17 cellular contexts compared by ENCODE assay signal in genomic region chr2:165868211-165868610, GRCh38.
A peak's percentile ranks its signal among the peaks of the same experiment; 100 is the strongest.
DNase-seq lines count a peak whose midpoint lies in the region; ATAC-seq and TF ChIP-seq lines count a peak whose summit lies in the region.
"Had no signal": no experiment of that assay in that cellular context is flagged by ENCODE, and none has a peak within 500 bp of the region (broad histone marks: within the 10 kb centered on the region; RNA-seq: fewer than 3 reads in every experiment).

No MANE protein-coding gene starts in this region.

- TF ChIP-seq CTCF in A673 (conservative IDR thresholded peaks at IDR 0.05; ENCODE audit: low read depth, low read length) (no peak), ovary (IDR thresholded peaks at IDR 0.05) (no peak)

- CTCF ChIA-PET in A673 (lab: Charles Lee): no interaction called here

- H3K9me3 ChIP-seq in A673 (ENCODE audit: low read depth, low read length, poor library complexity, severe bottlenecking) (no peaks in the 10 kb centered on the region), ovary (no peaks in the 10 kb centered on the region)
- H3K9me3 ChIP-seq: gastroesophageal sphincter, prostate gland, tibial artery had no signal

- intact Hi-C loops in A673 (cut with micrococcal nuclease; ENCODE audit: unreplicated experiment): no loop called here
- intact Hi-C loops in ovary (cut with DNase I): no loop called here

- POLR2A ChIA-PET in A673 (lab: Charles Lee; ENCODE audit: low non-redundant PET): no interaction called here

- no peak for TF ChIP-seq POLR2A in ovary (IDR thresholded peaks at IDR 0.05)

- 5 to 11% (median 10%) methylated on average over 4 of the region's 4 CpGs for WGBS in ovary, 3 donors

- BruUV-seq in A673 (replicated peaks; lab: Mats Ljungman, UMichigan): no TSS peak

- no peak for TF ChIP-seq EP300 in ovary (IDR thresholded peaks at IDR 0.05)

- H3K4me1 ChIP-seq in A673 (ENCODE audit: insufficient read depth, low read length, poor library complexity, severe bottlenecking) (no peaks in the 10 kb centered on the region), ovary (ENCODE audit: insufficient read depth) (no peaks in the 10 kb centered on the region)
- H3K4me1 ChIP-seq: gastroesophageal sphincter, prostate gland had no signal

- H3K4me3 ChIP-seq in A673 (ENCODE audit: low read depth, low read length, poor library complexity, severe bottlenecking) (no peak overlapping the region), ovary (no peak overlapping the region)
- H3K4me3 ChIP-seq: gastroesophageal sphincter, prostate gland, tibial artery had no signal

- ATAC-seq in GM18511 (IDR thresholded peaks at IDR 0.05; ENCODE audit: unreplicated experiment): no peak
- ATAC-seq in GM19455 (IDR thresholded peaks at IDR 0.05; ENCODE audit: unreplicated experiment): no peak
- ATAC-seq in HG02840 (IDR thresholded peaks at IDR 0.05; ENCODE audit: low FRiP score, unreplicated experiment): no peak
- ATAC-seq: gastroesophageal sphincter had no signal

- DNase-seq in A673 (ENCODE audit: low spot score): peak; percentile 45
- DNase-seq in NCI-H1105 treated with DMSO at 0.1 percent for 48 hours (lab: John Stamatoyannopoulos, UW): peak; percentile 84
- peak; percentile 92 for DNase-seq in NCI-H748 (lab: John Stamatoyannopoulos, UW; ENCODE audit: unreplicated experiment)
- peak; percentile 12 for DNase-seq in fibroblast of gingiva (ENCODE audit: low read depth)
- no peak for DNase-seq in ovary
- DNase-seq: ACHN; activated CD4-positive, alpha-beta T cell treated with anti-CD3 and anti-CD28 coated beads, Interleukin-2, amount 50 U/mL, for 1 hour; activated T-cell treated with anti-CD3 and anti-CD28 coated beads, Interleukin-2, amount 50 U/mL, for 48 hours; islet precursor cell; NCI-H1930; RPMI8226; tibial artery had no signal

- no peak overlapping the region for H3K27ac ChIP-seq in A673 (ENCODE audit: low read depth, low read length, poor library complexity, severe bottlenecking)
- H3K27ac ChIP-seq in ovary: no peak overlapping the region
- H3K27ac ChIP-seq: gastroesophageal sphincter, prostate gland, tibial artery had no signal

- H3K27me3 ChIP-seq in A673 (replicated peaks; ENCODE audit: insufficient read depth, low read depth, low read length, poor library complexity) (no peaks in the 10 kb centered on the region), ovary (no peaks in the 10 kb centered on the region)
- H3K27me3 ChIP-seq: gastroesophageal sphincter, tibial artery had no signal

- H3K36me3 ChIP-seq in A673 (ENCODE audit: insufficient read depth, low read length, poor library complexity, severe bottlenecking): peaks cover 10% of the 10 kb centered on the region
- H3K36me3 ChIP-seq in ovary: no peaks in the 10 kb centered on the region
- H3K36me3 ChIP-seq: prostate gland had no signal

Comparison
In these comparisons a context has a peak if more than half of its experiments do, and no peak if none do; other contexts are left out.
1. DNase-seq: peak in A673 (single experiment), NCI-H1105 treated with DMSO at 0.1 percent for 48 hours (single experiment), NCI-H748 (single experiment) and fibroblast of gingiva (single experiment); none in ovary (0 of 5).